9 cellular contexts compared by ENCODE assay signal in the genomic region with DNA sequence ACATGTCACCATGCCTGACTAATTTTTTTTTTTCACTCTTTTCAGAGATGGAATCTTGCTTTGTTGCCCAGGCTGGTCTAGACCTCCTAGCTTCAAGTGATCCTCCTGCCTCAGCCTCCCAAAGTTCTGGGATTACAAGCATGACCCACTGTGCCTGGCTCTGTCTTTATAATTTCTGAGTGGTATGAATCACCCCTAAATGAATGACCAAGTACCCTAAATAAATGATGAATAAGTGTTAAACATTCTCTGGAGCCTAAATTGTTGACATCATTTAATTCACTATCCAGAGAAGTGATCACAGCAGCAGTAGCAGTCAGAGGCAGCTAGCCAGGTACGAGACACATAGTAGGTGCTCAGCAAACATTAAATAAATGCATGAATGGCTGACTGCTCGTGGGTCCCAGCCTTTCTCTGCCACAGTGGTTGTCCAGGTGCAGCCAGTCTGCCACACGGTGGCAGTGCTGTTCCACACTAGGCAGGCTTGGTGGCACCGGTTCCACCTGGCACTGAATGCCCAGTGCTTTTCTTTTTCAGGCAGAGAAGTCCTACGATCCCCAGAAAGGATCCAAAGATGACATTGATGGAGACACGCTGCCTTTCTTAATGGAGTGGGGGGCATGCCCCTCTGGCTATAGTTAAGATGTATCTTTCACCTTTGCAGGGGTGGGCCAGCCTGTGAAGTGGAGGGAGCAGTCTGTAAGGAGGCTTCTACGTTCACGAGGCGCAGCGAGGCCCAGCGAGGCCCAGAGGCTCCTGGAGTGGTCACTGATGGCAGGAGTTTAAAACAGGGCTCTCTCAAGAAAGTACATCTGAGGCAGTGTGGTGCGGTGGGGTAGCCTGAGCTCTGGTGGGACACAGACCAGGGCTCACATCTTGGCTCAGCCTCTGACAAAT. TPM values are rescaled to one million over a fixed set of nuclear protein-coding genes. Genes with fewer than 3 reads are reported as not detected.
DNase-seq lines count a peak whose midpoint lies in the region; ATAC-seq and TF ChIP-seq lines count a peak whose summit lies in the region.
"Had no signal": no experiment of that assay in that cellular context is flagged by ENCODE, and none has a peak within 500 bp of the region (broad histone marks: within the 10 kb centered on the region; RNA-seq: fewer than 3 reads in every experiment).

No MANE protein-coding gene starts in this region.

- no peak overlapping the region for H2BK5ac ChIP-seq in mesenchymal stem cell (ENCODE audit: low read depth, low read length, poor library complexity, severe bottlenecking)

- no peaks in the 10 kb centered on the region for H3K4me1 ChIP-seq in mesenchymal stem cell (ENCODE audit: control insufficient read depth, insufficient read depth, low read depth, low read length)

- no peak overlapping the region for H3K18ac ChIP-seq in mesenchymal stem cell (ENCODE audit: low read depth in 1 of 2, low read length in 2 of 2)

- H4K91ac ChIP-seq in mesenchymal stem cell (ENCODE audit: low read length) = no peak overlapping the region

- no peaks in the 10 kb centered on the region for H3K36me3 ChIP-seq in mesenchymal stem cell (ENCODE audit: control insufficient read depth in 1 of 2, insufficient read depth in 2 of 2, low read depth in 1 of 2, low read length in 2 of 2)
- H3K36me3 ChIP-seq: BLaER1 treated with 17β-estradiol and CSF1 and Interleukin-3, amounts not matched to agents 10 nM and 100 nM had no signal

- no peaks in the 10 kb centered on the region for H3K79me1 ChIP-seq in mesenchymal stem cell (replicated peaks; ENCODE audit: low read length, poor library complexity, severe bottlenecking)

- H3K9me3 ChIP-seq in mesenchymal stem cell (ENCODE audit: control insufficient read depth, low read length) = no peaks in the 10 kb centered on the region
- H3K9me3 ChIP-seq: BLaER1 treated with 17β-estradiol and CSF1 and Interleukin-3, amounts not matched to agents 10 nM and 100 nM had no signal

- no peak overlapping the region for H2AFZ ChIP-seq in mesenchymal stem cell (ENCODE audit: low read depth, low read length)

- no peak overlapping the region for H4K8ac ChIP-seq in mesenchymal stem cell (ENCODE audit: low read length)

- no peak overlapping the region for H2BK120ac ChIP-seq in mesenchymal stem cell (ENCODE audit: low read depth, low read length)

- H3K4ac ChIP-seq in mesenchymal stem cell (ENCODE audit: low read depth in 1 of 2, low read length in 2 of 2) = no peak overlapping the region

- DNase-seq in NCI-H187 (lab: John Stamatoyannopoulos, UW) (peak; percentile 33 to 36), NCI-H187 treated with DMSO at 0.1 percent for 48 hours (lab: John Stamatoyannopoulos, UW) (no peak), NCI-H446 (lab: John Stamatoyannopoulos, UW) (peak; percentile 18 to 83), dorsolateral prefrontal cortex (peak; percentile 78 to 90 (median 84)), mesenchymal stem cell (peak; percentile 64)
- DNase-seq in activated CD4-positive, alpha-beta T cell treated with anti-CD3 and anti-CD28 coated beads, Interleukin-2, amount 50 U/mL, for 4 hours = peak; percentile 63 to 66
- DNase-seq in stimulated activated CD8-positive, alpha-beta memory T cell treated with anti-CD3 and anti-CD28 coated beads, Interleukin-2, amount 100 ng/mL, for 1 hour (ENCODE audit: low read depth in 2 of 2) = peak; percentile 22 to 45

- H2BK12ac ChIP-seq in mesenchymal stem cell (ENCODE audit: low read length in 2 of 2) = no peak overlapping the region

- no peak overlapping the region for H3K9ac ChIP-seq in mesenchymal stem cell (ENCODE audit: low read length)
- H3K9ac ChIP-seq: BLaER1 treated with 17β-estradiol and CSF1 and Interleukin-3, amounts not matched to agents 10 nM and 100 nM had no signal

- H3K4me2 ChIP-seq in mesenchymal stem cell (ENCODE audit: low read length, poor library complexity, severe bottlenecking) = no peak overlapping the region
- H3K4me2 ChIP-seq: BLaER1 treated with 17β-estradiol and CSF1 and Interleukin-3, amounts not matched to agents 10 nM and 100 nM had no signal

- no peak overlapping the region for H2BK15ac ChIP-seq in mesenchymal stem cell (ENCODE audit: low read depth, poor library complexity, severe bottlenecking)

- H3K14ac ChIP-seq in mesenchymal stem cell (ENCODE audit: low read length in 2 of 2) = no peak overlapping the region

- H3K27ac ChIP-seq in dorsolateral prefrontal cortex (no peak overlapping the region), mesenchymal stem cell (ENCODE audit: low read length, poor library complexity, severe bottlenecking) (no peak overlapping the region)
- H3K27ac ChIP-seq: BLaER1 treated with 17β-estradiol and CSF1 and Interleukin-3, amounts not matched to agents 10 nM and 100 nM had no signal

- H3K4me3 ChIP-seq in dorsolateral prefrontal cortex (peak overlapping the region in 2 of 59 donors; percentile 2 to 15), mesenchymal stem cell (ENCODE audit: insufficient read depth in 1 of 2, low read depth in 1 of 2, low read length in 2 of 2) (no peak overlapping the region)
- H3K4me3 ChIP-seq: BLaER1 treated with 17β-estradiol and CSF1 and Interleukin-3, amounts not matched to agents 10 nM and 100 nM had no signal

- no peaks in the 10 kb centered on the region for H3K27me3 ChIP-seq in dorsolateral prefrontal cortex
- peaks cover 4 to 14% of the 10 kb centered on the region in 2 experiments for H3K27me3 ChIP-seq in mesenchymal stem cell (ENCODE audit: control insufficient read depth in 1 of 2, insufficient read depth in 1 of 2, low read length in 2 of 2)
- H3K27me3 ChIP-seq: BLaER1 treated with 17β-estradiol and CSF1 and Interleukin-3, amounts not matched to agents 10 nM and 100 nM had no signal

- peak; percentile 70 for ATAC-seq in HG02938 (IDR thresholded peaks at IDR 0.05; ENCODE audit: unreplicated experiment)

- no peak overlapping the region for H2AK5ac ChIP-seq in mesenchymal stem cell (ENCODE audit: low read length, severe bottlenecking)

- intact Hi-C loops in dorsolateral prefrontal cortex (cut with DNase I) = loop anchor here (2.0 to 5.0 kb wide), 3 partner anchors 227 to 492 kb away; no protein-coding TSS in a partner anchor

- TF ChIP-seq CTCF in dorsolateral prefrontal cortex (IDR thresholded peaks at IDR 0.05 in 54 of 56, conservative IDR thresholded peaks at IDR 0.05 in 2 of 56; ENCODE audit: low read depth in 1 of 56, partially characterized antibody in 56 of 56) = peak; percentile 72 to 100 (median 96)

- WGBS in mesenchymal stem cell = 42% methylated on average over 11 of the region's 12 CpGs

- H3K23ac ChIP-seq in mesenchymal stem cell (ENCODE audit: low read length in 2 of 2) = no peak overlapping the region

RNA-seq across cellular contexts. Expression of a gene that starts 8.7 kb away (rescaled TPM):
- total RNA-seq in dorsolateral prefrontal cortex = 10 to 100 TPM in 99 of 120 experiments, 1 to 10 TPM in 21; 4.3 to 31.8 (median 14.8) TPM
- polyA plus RNA-seq in mesenchymal stem cell (2013, experiment 1 of 2) = 8.1 TPM
- polyA plus RNA-seq in mesenchymal stem cell (2013, experiment 2 of 2) = 8.0 TPM
